9 cellular contexts compared by ENCODE assay signal in genomic region chr2:160181146-160181836, GRCh38. TPM values are rescaled to one million over a fixed set of nuclear protein-coding genes. Genes with fewer than 3 reads are reported as not detected.
DNase-seq lines count a peak whose midpoint lies in the region; ATAC-seq and TF ChIP-seq lines count a peak whose summit lies in the region.
"Not testable (repeated sequence)": the region's sequence is repeated elsewhere in the genome, so short reads cannot be mapped to it uniquely, and the experiment has no call there.
"Had no signal": no experiment of that assay in that cellular context is flagged by ENCODE, and none has a peak within 500 bp of the region (broad histone marks: within the 10 kb centered on the region; RNA-seq: fewer than 3 reads in every experiment).

No MANE protein-coding gene starts in this region.

- not testable (repeated sequence) for H3K36me3 ChIP-seq in OCI-LY7 (ENCODE audit: insufficient read depth, low read length); colonic mucosa; iPS DF 6.9 (ENCODE audit: control insufficient read depth, insufficient read depth, low read length); thoracic aorta

- H3K79me2 ChIP-seq in OCI-LY7 (ENCODE audit: insufficient read depth, low read depth, low read length): not testable (repeated sequence)

- not testable (repeated sequence) for H3K27me3 ChIP-seq in colonic mucosa; iPS DF 6.9 (ENCODE audit: control insufficient read depth, insufficient read depth, low read length); thoracic aorta (replicated peaks; ENCODE audit: insufficient read depth)

- H3K36me3 Mint-ChIP-seq in neural crest cell (ENCODE audit: low read depth): peaks cover 21% of the 10 kb centered on the region

- no CpG with 5 or more reads among the region's 11 CpGs for WGBS in iPS DF 6.9 (ENCODE audit: insufficient coverage, insufficient read length)

- not testable (repeated sequence) for H3K9me3 ChIP-seq in OCI-LY7 (ENCODE audit: low read length); colonic mucosa; iPS DF 6.9 (ENCODE audit: control insufficient read depth, insufficient read depth, low read length); thoracic aorta

- not testable (repeated sequence) for H3K4me3 ChIP-seq in OCI-LY7 (ENCODE audit: low read depth, low read length, poor library complexity, severe bottlenecking); colonic mucosa; iPS DF 6.9 (ENCODE audit: low read length)
- H3K4me3 ChIP-seq in thoracic aorta: peak overlapping the region; percentile 54

- H3K27ac ChIP-seq in OCI-LY7 (ENCODE audit: low read depth, low read length, poor library complexity, severe bottlenecking); iPS DF 6.9 (ENCODE audit: low read length); thoracic aorta: not testable (repeated sequence)
- H3K27ac ChIP-seq in colonic mucosa: peak overlapping the region; percentile 55

- peak overlapping the region; percentile 27 for H3K4me3 Mint-ChIP-seq in neural crest cell

- ATAC-seq in thoracic aorta (ENCODE audit: insufficient number of reproducible peaks, low FRiP score, low read depth): not testable (repeated sequence)

- H3K4me1 Mint-ChIP-seq in neural crest cell: not testable (repeated sequence)

- DNase-seq in DMS79 (lab: John Stamatoyannopoulos, UW) (peak; percentile 11), LoVo (ENCODE audit: low spot score) (peak; percentile 58), OCI-LY7 (ENCODE audit: low spot score) (peak; percentile 49), activated T-cell treated with anti-CD3 and anti-CD28 coated beads for 1 hour (ENCODE audit: low read depth) (peak; percentile 14), colonic mucosa (peak; percentile 73), iPS DF 6.9 (ENCODE audit: low read depth, low spot score) (peak; percentile 16)
- DNase-seq in neural crest cell (ENCODE audit: low read depth, low spot score); thoracic aorta (ENCODE audit: low spot score): not testable (repeated sequence)

- not testable (repeated sequence) for H3K4me1 ChIP-seq in OCI-LY7 (ENCODE audit: insufficient read depth, low read length, poor library complexity, severe bottlenecking); colonic mucosa; iPS DF 6.9 (ENCODE audit: control insufficient read depth, insufficient read depth, low read length); thoracic aorta (ENCODE audit: control insufficient read depth in 1 of 2, low read depth in 2 of 2)

- not testable (repeated sequence) for H3K9me3 Mint-ChIP-seq in neural crest cell

- H4K20me1 ChIP-seq in OCI-LY7 (ENCODE audit: insufficient read depth, low read length): not testable (repeated sequence)

- H3K27ac Mint-ChIP-seq in neural crest cell (ENCODE audit: unreplicated experiment): peak overlapping the region; percentile 67

- H3K9ac ChIP-seq in colonic mucosa (ENCODE audit: low read depth in 2 of 2, low read length in 2 of 2): peak overlapping the region in 1 of 2 donors; percentile 34

- not testable (repeated sequence) for TF ChIP-seq CTCF in OCI-LY7 (conservative IDR thresholded peaks at IDR 0.05; ENCODE audit: low read length); colonic mucosa (IDR thresholded peaks at IDR 0.05); neural crest cell (conservative IDR thresholded peaks at IDR 0.05); thoracic aorta (IDR thresholded peaks at IDR 0.05)

- POLR2A ChIA-PET in OCI-LY7 (lab: Charles Lee): interaction anchor here (0.6 to 1.1 kb wide), 2 partner anchors 16 to 829 kb away, joined by 3 read pairs; no protein-coding TSS in a partner anchor

- CTCF ChIA-PET in OCI-LY7 (lab: Charles Lee; ENCODE audit: unreplicated experiment): not testable (repeated sequence)

- not testable (repeated sequence) for BruUV-seq in OCI-LY7 (replicated peaks; lab: Mats Ljungman, UMichigan)

- H3K9me2 ChIP-seq in OCI-LY7 (ENCODE audit: insufficient read depth, low read length): not testable (repeated sequence)

- peak overlapping the region; percentile 36; the same call in 1 of the 2 replicates for H3K4me2 ChIP-seq in OCI-LY7 (ENCODE audit: low read length)

- H2AFZ ChIP-seq in OCI-LY7 (ENCODE audit: low read length): not testable (repeated sequence)

- intact Hi-C loops in OCI-LY7 (cut with micrococcal nuclease; ENCODE audit: unreplicated experiment); colonic mucosa (cut with DNase I): not testable (repeated sequence)

- H3K27me3 Mint-ChIP-seq in neural crest cell (ENCODE audit: low read depth): not testable (repeated sequence)

RNA-seq across cellular contexts. Expression of gene ITGB6, which starts 18.8 kb away (rescaled TPM):
- not detected in 2 replicates for total RNA-seq in OCI-LY7 (2014; rRNA removed; shearing (Covaris generic))
- not detected in 2 replicates for total RNA-seq in OCI-LY7 (2022)
- total RNA-seq in colonic mucosa: 10 to 100 TPM; 13.2 to 24.6 TPM
- not detected in 2 replicates for total RNA-seq in neural crest cell
- total RNA-seq in thoracic aorta: under 1 TPM in 1 of 2 donors, not detected in 1; 0.99 TPM
- total RNA-seq: sigmoid colon had no signal

Comparison
In these comparisons a context has a peak if more than half of its experiments do, and no peak if none do; other contexts are left out.
1. RNA of gene ITGB6, which starts 18.8 kb away (total RNA-seq): 13.2 to 24.6 TPM in colonic mucosa; 0.99 TPM in thoracic aorta, not detected in OCI-LY7 and not detected in neural crest cell; every median in the first group is over 4 times any median in the second.